In genomic region chr3:126620743-126621142, GRCh38 we compare ENCODE assay signal across 1 cellular context.
TF ChIP-seq lines count a peak whose summit lies in the region.

No MANE protein-coding gene starts in this region.

TF ChIP-seq in WTC11, 78 proteins besides CTCF, POLR2A, EP300 and RAD21 (continued from another document):
- TF ChIP-seq AFF4 (CRISPR knock-in tag; IDR thresholded peaks at IDR 0.05; ENCODE audit: borderline replicate concordance) = no peak
- no peak for TF ChIP-seq ESRRA (CRISPR knock-in tag; IDR thresholded peaks at IDR 0.05; ENCODE audit: borderline replicate concordance)
- TF ChIP-seq, protein P1, sequence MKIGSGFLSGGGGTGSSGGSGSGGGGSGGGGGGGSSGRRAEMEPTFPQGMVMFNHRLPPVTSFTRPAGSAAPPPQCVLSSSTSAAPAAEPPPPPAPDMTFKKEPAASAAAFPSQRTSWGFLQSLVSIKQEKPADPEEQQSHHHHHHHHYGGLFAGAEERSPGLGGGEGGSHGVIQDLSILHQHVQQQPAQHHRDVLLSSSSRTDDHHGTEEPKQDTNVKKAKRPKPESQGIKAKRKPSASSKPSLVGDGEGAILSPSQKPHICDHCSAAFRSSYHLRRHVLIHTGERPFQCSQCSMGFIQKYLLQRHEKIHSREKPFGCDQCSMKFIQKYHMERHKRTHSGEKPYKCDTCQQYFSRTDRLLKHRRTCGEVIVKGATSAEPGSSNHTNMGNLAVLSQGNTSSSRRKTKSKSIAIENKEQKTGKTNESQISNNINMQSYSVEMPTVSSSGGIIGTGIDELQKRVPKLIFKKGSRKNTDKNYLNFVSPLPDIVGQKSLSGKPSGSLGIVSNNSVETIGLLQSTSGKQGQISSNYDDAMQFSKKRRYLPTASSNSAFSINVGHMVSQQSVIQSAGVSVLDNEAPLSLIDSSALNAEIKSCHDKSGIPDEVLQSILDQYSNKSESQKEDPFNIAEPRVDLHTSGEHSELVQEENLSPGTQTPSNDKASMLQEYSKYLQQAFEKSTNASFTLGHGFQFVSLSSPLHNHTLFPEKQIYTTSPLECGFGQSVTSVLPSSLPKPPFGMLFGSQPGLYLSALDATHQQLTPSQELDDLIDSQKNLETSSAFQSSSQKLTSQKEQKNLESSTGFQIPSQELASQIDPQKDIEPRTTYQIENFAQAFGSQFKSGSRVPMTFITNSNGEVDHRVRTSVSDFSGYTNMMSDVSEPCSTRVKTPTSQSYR (CRISPR knock-in tag; IDR thresholded peaks at IDR 0.05) = no peak
- TF ChIP-seq GRHL2 (CRISPR knock-in tag; IDR thresholded peaks at IDR 0.05; ENCODE audit: insufficient replicate concordance, severe bottlenecking) = no peak
